1 cellular context compared by ENCODE assay signal in the genomic region with DNA sequence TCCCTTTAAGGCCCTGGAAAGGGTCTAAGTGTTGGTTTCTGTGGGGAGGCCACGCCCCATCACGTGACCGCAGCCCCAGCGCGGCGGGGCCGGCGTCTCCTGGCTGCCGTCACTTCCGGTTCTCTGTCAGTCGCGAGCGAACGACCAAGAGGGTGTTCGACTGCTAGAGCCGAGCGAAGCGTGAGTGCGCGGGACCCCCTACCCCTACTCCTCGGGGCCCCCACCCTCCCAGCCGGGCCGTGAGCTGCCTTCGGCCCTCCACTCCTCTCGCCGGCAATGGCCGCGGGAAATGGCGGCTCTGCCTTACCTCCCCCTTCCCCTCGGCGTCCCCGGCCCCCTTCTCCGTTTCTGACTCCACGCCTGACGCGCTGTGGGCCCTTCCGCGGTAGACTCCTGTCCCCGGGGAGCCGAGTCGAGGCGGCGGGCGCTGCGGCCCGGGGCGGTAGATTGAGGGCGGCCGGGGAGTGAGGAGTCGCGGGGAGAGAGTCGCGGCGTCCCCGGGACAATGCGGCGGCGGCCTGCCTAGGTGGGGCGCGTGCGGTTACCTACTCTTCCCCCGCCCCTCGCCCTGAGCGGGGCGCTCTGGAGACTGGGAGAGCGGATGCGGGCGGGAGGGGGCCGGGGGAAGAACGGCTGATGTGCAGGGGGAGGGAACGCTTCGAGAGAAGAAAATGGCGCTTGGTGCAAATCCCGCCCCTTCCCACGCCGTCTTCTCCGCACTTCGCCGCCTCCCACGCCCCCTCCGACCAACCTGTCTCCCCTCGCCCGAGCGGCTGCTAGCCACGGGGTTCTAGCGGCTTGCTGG.
TF ChIP-seq lines count a peak whose summit lies in the region.

A gene (plus strand): TSS at position 112 of the 805 bp plus-strand sequence. CDS start 2,956 bp downstream, outside the sequence.

TF ChIP-seq in K562, 482 proteins besides CTCF, POLR2A, EP300 and RAD21 (continued from another document and continues in another):
- TF ChIP-seq, protein P1, sequence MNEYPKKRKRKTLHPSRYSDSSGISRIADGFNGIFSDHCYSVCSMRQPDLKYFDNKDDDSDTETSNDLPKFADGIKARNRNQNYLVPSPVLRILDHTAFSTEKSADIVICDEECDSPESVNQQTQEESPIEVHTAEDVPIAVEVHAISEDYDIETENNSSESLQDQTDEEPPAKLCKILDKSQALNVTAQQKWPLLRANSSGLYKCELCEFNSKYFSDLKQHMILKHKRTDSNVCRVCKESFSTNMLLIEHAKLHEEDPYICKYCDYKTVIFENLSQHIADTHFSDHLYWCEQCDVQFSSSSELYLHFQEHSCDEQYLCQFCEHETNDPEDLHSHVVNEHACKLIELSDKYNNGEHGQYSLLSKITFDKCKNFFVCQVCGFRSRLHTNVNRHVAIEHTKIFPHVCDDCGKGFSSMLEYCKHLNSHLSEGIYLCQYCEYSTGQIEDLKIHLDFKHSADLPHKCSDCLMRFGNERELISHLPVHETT (CRISPR knock-in tag; conservative IDR thresholded peaks at IDR 0.05 in 1 of 2, IDR thresholded peaks at IDR 0.05 in 1 of 2): peak in 1 of 2 experiments; percentile 66; a peak in 2 of 4 replicates
- TF ChIP-seq PCBP2 (IDR thresholded peaks at IDR 0.05; ENCODE audit: low read depth, low read length, poor library complexity, severe bottlenecking) (peak; percentile 84), WHSC1 (IDR thresholded peaks at IDR 0.05; ENCODE audit: low read length) (no peak), SIN3A (IDR thresholded peaks at IDR 0.05; ENCODE audit: borderline replicate concordance in 2 of 2, control insufficient read depth in 1 of 2, low read depth in 2 of 2, low read length in 2 of 2) (peak in 1 of 2 experiments; percentile 94; a peak in 2 of 4 replicates), ZNF224 (CRISPR knock-in tag; IDR thresholded peaks at IDR 0.05) (no peak), JUN (IDR thresholded peaks at IDR 0.05; ENCODE audit: borderline replicate concordance, low read depth, low read length) (peak; percentile 69; the same call in 1 of the 2 replicates), JUN (CRISPR knock-in tag; IDR thresholded peaks at IDR 0.05; ENCODE audit: borderline replicate concordance) (no peak), HNRNPK (IDR thresholded peaks at IDR 0.05; ENCODE audit: low read depth, low read length, poor library complexity, severe bottlenecking) (no peak), ZNF717 (CRISPR knock-in tag; IDR thresholded peaks at IDR 0.05) (no peak), RBFOX2 (IDR thresholded peaks at IDR 0.05; ENCODE audit: low read depth, low read length) (peak; percentile 97), MBD2 (IDR thresholded peaks at IDR 0.05; ENCODE audit: borderline replicate concordance, low read depth) (peak; percentile 43; the same call in 1 of the 2 replicates), ZNF239 (CRISPR knock-in tag; IDR thresholded peaks at IDR 0.05) (no peak), TOE1 (IDR thresholded peaks at IDR 0.05; ENCODE audit: borderline replicate concordance) (peak; percentile 99), TOE1 (CRISPR knock-in tag; IDR thresholded peaks at IDR 0.05; ENCODE audit: borderline replicate concordance, low read depth) (no peak), ZNF184 (CRISPR knock-in tag; IDR thresholded peaks at IDR 0.05) (no peak), ATF7 (IDR thresholded peaks at IDR 0.05) (peak; percentile 83), SMARCA4 (IDR thresholded peaks at IDR 0.05) (no peak), NONO (IDR thresholded peaks at IDR 0.05; ENCODE audit: low read depth in 2 of 2, low read length in 1 of 2) (peak; percentile 51 to 72; a peak in 2 of 4 replicates), ERF (CRISPR knock-in tag; IDR thresholded peaks at IDR 0.05) (no peak; the same call in 1 of the 2 replicates), NCOA4 (IDR thresholded peaks at IDR 0.05; ENCODE audit: partially characterized antibody) (no peak), FOXK2 (conservative IDR thresholded peaks at IDR 0.05 in 1 of 2, IDR thresholded peaks at IDR 0.05 in 1 of 2; ENCODE audit: low read depth in 2 of 2) (peak; percentile 42 to 78; a peak in 3 of 4 replicates), GTF2A2 (tag; IDR thresholded peaks at IDR 0.05) (peak; percentile 73), NR2F6 (CRISPR knock-in tag; IDR thresholded peaks at IDR 0.05) (no peak), KAT2B (IDR thresholded peaks at IDR 0.05; ENCODE audit: low read depth, low read length) (no peak), POLR3G (IDR thresholded peaks at IDR 0.05; ENCODE audit: extremely low read depth, insufficient read length, insufficient replicate concordance) (no peak)
- TF ChIP-seq, protein P2, sequence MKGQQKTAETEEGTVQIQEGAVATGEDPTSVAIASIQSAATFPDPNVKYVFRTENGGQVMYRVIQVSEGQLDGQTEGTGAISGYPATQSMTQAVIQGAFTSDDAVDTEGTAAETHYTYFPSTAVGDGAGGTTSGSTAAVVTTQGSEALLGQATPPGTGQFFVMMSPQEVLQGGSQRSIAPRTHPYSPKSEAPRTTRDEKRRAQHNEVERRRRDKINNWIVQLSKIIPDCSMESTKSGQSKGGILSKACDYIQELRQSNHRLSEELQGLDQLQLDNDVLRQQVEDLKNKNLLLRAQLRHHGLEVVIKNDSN (CRISPR knock-in tag; IDR thresholded peaks at IDR 0.05): peak; percentile 99
- TF ChIP-seq, protein P3, sequence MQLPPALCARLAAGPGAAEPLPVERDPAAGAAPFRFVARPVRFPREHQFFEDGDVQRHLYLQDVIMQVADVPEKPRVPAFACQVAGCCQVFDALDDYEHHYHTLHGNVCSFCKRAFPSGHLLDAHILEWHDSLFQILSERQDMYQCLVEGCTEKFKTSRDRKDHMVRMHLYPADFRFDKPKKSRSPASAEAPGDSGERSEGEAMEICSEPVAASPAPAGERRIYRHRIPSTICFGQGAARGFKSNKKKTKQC (CRISPR knock-in tag; IDR thresholded peaks at IDR 0.05): peak; percentile 63
- TF ChIP-seq, protein P4, sequence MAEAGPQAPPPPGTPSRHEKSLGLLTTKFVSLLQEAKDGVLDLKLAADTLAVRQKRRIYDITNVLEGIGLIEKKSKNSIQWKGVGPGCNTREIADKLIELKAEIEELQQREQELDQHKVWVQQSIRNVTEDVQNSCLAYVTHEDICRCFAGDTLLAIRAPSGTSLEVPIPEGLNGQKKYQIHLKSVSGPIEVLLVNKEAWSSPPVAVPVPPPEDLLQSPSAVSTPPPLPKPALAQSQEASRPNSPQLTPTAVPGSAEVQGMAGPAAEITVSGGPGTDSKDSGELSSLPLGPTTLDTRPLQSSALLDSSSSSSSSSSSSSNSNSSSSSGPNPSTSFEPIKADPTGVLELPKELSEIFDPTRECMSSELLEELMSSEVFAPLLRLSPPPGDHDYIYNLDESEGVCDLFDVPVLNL (CRISPR knock-in tag; IDR thresholded peaks at IDR 0.05; ENCODE audit: low read depth): peak; percentile 46; the same call in 1 of the 2 replicates
- TF ChIP-seq, protein P5, sequence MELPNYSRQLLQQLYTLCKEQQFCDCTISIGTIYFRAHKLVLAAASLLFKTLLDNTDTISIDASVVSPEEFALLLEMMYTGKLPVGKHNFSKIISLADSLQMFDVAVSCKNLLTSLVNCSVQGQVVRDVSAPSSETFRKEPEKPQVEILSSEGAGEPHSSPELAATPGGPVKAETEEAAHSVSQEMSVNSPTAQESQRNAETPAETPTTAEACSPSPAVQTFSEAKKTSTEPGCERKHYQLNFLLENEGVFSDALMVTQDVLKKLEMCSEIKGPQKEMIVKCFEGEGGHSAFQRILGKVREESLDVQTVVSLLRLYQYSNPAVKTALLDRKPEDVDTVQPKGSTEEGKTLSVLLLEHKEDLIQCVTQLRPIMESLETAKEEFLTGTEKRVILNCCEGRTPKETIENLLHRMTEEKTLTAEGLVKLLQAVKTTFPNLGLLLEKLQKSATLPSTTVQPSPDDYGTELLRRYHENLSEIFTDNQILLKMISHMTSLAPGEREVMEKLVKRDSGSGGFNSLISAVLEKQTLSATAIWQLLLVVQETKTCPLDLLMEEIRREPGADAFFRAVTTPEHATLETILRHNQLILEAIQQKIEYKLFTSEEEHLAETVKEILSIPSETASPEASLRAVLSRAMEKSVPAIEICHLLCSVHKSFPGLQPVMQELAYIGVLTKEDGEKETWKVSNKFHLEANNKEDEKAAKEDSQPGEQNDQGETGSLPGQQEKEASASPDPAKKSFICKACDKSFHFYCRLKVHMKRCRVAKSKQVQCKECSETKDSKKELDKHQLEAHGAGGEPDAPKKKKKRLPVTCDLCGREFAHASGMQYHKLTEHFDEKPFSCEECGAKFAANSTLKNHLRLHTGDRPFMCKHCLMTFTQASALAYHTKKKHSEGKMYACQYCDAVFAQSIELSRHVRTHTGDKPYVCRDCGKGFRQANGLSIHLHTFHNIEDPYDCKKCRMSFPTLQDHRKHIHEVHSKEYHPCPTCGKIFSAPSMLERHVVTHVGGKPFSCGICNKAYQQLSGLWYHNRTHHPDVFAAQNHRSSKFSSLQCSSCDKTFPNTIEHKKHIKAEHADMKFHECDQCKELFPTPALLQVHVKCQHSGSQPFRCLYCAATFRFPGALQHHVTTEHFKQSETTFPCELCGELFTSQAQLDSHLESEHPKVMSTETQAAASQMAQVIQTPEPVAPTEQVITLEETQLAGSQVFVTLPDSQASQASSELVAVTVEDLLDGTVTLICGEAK (IDR thresholded peaks at IDR 0.05): peak; percentile 85
- TF ChIP-seq, protein P5 (CRISPR knock-in tag; IDR thresholded peaks at IDR 0.05): no peak
- TF ChIP-seq, protein P6, sequence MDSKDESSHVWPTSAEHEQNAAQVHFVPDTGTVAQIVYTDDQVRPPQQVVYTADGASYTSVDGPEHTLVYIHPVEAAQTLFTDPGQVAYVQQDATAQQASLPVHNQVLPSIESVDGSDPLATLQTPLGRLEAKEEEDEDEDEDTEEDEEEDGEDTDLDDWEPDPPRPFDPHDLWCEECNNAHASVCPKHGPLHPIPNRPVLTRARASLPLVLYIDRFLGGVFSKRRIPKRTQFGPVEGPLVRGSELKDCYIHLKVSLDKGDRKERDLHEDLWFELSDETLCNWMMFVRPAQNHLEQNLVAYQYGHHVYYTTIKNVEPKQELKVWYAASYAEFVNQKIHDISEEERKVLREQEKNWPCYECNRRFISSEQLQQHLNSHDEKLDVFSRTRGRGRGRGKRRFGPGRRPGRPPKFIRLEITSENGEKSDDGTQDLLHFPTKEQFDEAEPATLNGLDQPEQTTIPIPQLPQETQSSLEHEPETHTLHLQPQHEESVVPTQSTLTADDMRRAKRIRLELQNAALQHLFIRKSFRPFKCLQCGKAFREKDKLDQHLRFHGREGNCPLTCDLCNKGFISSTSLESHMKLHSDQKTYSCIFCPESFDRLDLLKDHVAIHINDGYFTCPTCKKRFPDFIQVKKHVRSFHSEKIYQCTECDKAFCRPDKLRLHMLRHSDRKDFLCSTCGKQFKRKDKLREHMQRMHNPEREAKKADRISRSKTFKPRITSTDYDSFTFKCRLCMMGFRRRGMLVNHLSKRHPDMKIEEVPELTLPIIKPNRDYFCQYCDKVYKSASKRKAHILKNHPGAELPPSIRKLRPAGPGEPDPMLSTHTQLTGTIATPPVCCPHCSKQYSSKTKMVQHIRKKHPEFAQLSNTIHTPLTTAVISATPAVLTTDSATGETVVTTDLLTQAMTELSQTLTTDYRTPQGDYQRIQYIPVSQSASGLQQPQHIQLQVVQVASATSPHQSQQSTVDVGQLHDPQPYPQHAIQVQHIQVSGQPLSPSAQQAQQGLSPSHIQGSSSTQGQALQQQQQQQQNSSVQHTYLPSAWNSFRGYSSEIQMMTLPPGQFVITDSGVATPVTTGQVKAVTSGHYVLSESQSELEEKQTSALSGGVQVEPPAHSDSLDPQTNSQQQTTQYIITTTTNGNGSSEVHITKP (IDR thresholded peaks at IDR 0.05; ENCODE audit: partially characterized antibody): peak; percentile 90
- TF ChIP-seq, protein P7, sequence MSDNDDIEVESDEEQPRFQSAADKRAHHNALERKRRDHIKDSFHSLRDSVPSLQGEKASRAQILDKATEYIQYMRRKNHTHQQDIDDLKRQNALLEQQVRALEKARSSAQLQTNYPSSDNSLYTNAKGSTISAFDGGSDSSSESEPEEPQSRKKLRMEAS (CRISPR knock-in tag; IDR thresholded peaks at IDR 0.05): peak; percentile 77
- TF ChIP-seq, protein P8, sequence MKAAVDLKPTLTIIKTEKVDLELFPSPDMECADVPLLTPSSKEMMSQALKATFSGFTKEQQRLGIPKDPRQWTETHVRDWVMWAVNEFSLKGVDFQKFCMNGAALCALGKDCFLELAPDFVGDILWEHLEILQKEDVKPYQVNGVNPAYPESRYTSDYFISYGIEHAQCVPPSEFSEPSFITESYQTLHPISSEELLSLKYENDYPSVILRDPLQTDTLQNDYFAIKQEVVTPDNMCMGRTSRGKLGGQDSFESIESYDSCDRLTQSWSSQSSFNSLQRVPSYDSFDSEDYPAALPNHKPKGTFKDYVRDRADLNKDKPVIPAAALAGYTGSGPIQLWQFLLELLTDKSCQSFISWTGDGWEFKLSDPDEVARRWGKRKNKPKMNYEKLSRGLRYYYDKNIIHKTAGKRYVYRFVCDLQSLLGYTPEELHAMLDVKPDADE (conservative IDR thresholded peaks at IDR 0.05; ENCODE audit: control insufficient read depth, low read depth, low read length): peak; percentile 78
